Comparison of ENCODE assay signal across 37 cellular contexts in genomic region chr22:27805841-27806240, GRCh38.
"Had no signal": no experiment of that assay in that cellular context is flagged by ENCODE, and none has a peak within 500 bp of the region (broad histone marks: within the 10 kb centered on the region; RNA-seq: fewer than 3 reads in every experiment).

No MANE protein-coding gene starts in this region.

- H3K27ac ChIP-seq: adrenal gland, body of pancreas, breast epithelium, cardiac muscle cell, coronary artery, dorsolateral prefrontal cortex, esophagus muscularis mucosa, foreskin keratinocyte, WERI-Rb-1 had no signal

- H3K4me3 ChIP-seq: adrenal gland, body of pancreas, breast epithelium, cardiac muscle cell, coronary artery, dorsolateral prefrontal cortex, esophagus muscularis mucosa, gastroesophageal sphincter had no signal

- H3K9me3 ChIP-seq: adrenal gland, body of pancreas, breast epithelium, esophagus muscularis mucosa, gastroesophageal sphincter had no signal

- H3K9me3 Mint-ChIP-seq: activated B cell treated with CpG ODN at 0.5 μM for 24 hours; activated CD8-positive, alpha-beta T cell treated with anti-CD3 and anti-CD28 coated beads for 36 hours; activated naive CD4-positive, alpha-beta T cell treated with anti-CD3 and anti-CD28 coated beads for 36 hours; activated naive CD4-positive, alpha-beta T cell treated with anti-CD3 and anti-CD28 coated beads, Interleukin-2, amount 50 U/mL, for 24 hours; activated naive CD8-positive, alpha-beta T cell treated with anti-CD3 and anti-CD28 coated beads for 36 hours; activated naive CD8-positive, alpha-beta T cell treated with anti-CD3 and anti-CD28 coated beads, Interleukin-2, amount 50 U/mL, for 24 hours; activated T-helper 1 cell treated with anti-CD3 and anti-CD28 coated beads, Interleukin-12 subunit alpha, Interleukin-12 subunit beta, Interleukin-2, Interleukin-4 antibody, amounts not matched to agents 30 ng/mL and 10 ng/mL and 1 ng/mL, durations not matched to agents 14 hours and 24 hours and 36 hours; activated T-helper 2 cell treated with anti-CD3 and anti-CD28 coated beads, Interferon-gamma antibody, Interleukin-2, Interleukin-4, amounts not matched to agents 10 μg/mL and 5 μg/mL and 100 μg/mL, durations not matched to agents 14 hours and 24 hours and 36 hours; dendritic cell treated with granulocyte-macrophage colony-stimulating factor and Interleukin-4, amounts not matched to agents 40 ng/mL and 50 ng/mL, for 4 days; effector memory CD8-positive, alpha-beta T cell; T-helper 2 cell treated with Interferon-gamma antibody and Interleukin-4, amounts not matched to agents 5 μg/mL and 100 μg/mL, for 36 hours had no signal

- H3K27ac Mint-ChIP-seq: activated B cell treated with CpG ODN at 0.5 μM for 24 hours; activated CD8-positive, alpha-beta T cell treated with anti-CD3 and anti-CD28 coated beads for 36 hours; activated naive CD4-positive, alpha-beta T cell treated with anti-CD3 and anti-CD28 coated beads for 36 hours; activated naive CD4-positive, alpha-beta T cell treated with anti-CD3 and anti-CD28 coated beads, Interleukin-2, amount 50 U/mL, for 24 hours; activated naive CD8-positive, alpha-beta T cell treated with anti-CD3 and anti-CD28 coated beads for 36 hours; activated naive CD8-positive, alpha-beta T cell treated with anti-CD3 and anti-CD28 coated beads, Interleukin-2, amount 50 U/mL, for 24 hours; activated T-helper 1 cell treated with anti-CD3 and anti-CD28 coated beads, Interleukin-12 subunit alpha, Interleukin-12 subunit beta, Interleukin-2, Interleukin-4 antibody, amounts not matched to agents 30 ng/mL and 10 ng/mL and 1 ng/mL, durations not matched to agents 14 hours and 24 hours and 36 hours; activated T-helper 2 cell treated with anti-CD3 and anti-CD28 coated beads, Interferon-gamma antibody, Interleukin-2, Interleukin-4, amounts not matched to agents 10 μg/mL and 5 μg/mL and 100 μg/mL, durations not matched to agents 14 hours and 24 hours and 36 hours; dendritic cell treated with granulocyte-macrophage colony-stimulating factor and Interleukin-4, amounts not matched to agents 40 ng/mL and 50 ng/mL, for 4 days; effector memory CD8-positive, alpha-beta T cell; T-helper 17 cell; T-helper 2 cell treated with Interferon-gamma antibody and Interleukin-4, amounts not matched to agents 5 μg/mL and 100 μg/mL, for 36 hours had no signal

- H3K36me3 ChIP-seq: adrenal gland, breast epithelium, cardiac muscle cell, esophagus muscularis mucosa, gastroesophageal sphincter, WERI-Rb-1 had no signal

- H3K4me3 Mint-ChIP-seq: activated B cell treated with CpG ODN at 0.5 μM for 24 hours; activated CD8-positive, alpha-beta T cell treated with anti-CD3 and anti-CD28 coated beads for 36 hours; activated naive CD4-positive, alpha-beta T cell treated with anti-CD3 and anti-CD28 coated beads for 36 hours; activated naive CD4-positive, alpha-beta T cell treated with anti-CD3 and anti-CD28 coated beads, Interleukin-2, amount 50 U/mL, for 24 hours; activated naive CD8-positive, alpha-beta T cell treated with anti-CD3 and anti-CD28 coated beads for 36 hours; activated naive CD8-positive, alpha-beta T cell treated with anti-CD3 and anti-CD28 coated beads, Interleukin-2, amount 50 U/mL, for 24 hours; activated T-helper 1 cell treated with anti-CD3 and anti-CD28 coated beads, Interleukin-12 subunit alpha, Interleukin-12 subunit beta, Interleukin-2, Interleukin-4 antibody, amounts not matched to agents 30 ng/mL and 10 ng/mL and 1 ng/mL, durations not matched to agents 14 hours and 24 hours and 36 hours; dendritic cell treated with granulocyte-macrophage colony-stimulating factor and Interleukin-4, amounts not matched to agents 40 ng/mL and 50 ng/mL, for 4 days; effector memory CD8-positive, alpha-beta T cell; T-helper 2 cell treated with Interferon-gamma antibody and Interleukin-4, amounts not matched to agents 5 μg/mL and 100 μg/mL, for 36 hours had no signal

- ATAC-seq: activated CD4-positive, CD25-positive, alpha-beta regulatory T cell treated with anti-CD3 and anti-CD28 coated beads, Interleukin-2, amount 50 U/mL, for 24 hours; activated CD8-positive, alpha-beta T cell treated with anti-CD3 and anti-CD28 coated beads for 36 hours; activated naive CD8-positive, alpha-beta T cell treated with anti-CD3 and anti-CD28 coated beads, Interleukin-2, amount 50 U/mL, for 24 hours; body of pancreas; effector memory CD8-positive, alpha-beta T cell; foreskin keratinocyte; gastroesophageal sphincter; T-helper 17 cell had no signal

- H3K36me3 Mint-ChIP-seq: activated naive CD4-positive, alpha-beta T cell treated with anti-CD3 and anti-CD28 coated beads, Interleukin-2, amount 50 U/mL, for 24 hours; activated naive CD8-positive, alpha-beta T cell treated with anti-CD3 and anti-CD28 coated beads for 36 hours had no signal

- H3K27me3 ChIP-seq: body of pancreas, cardiac muscle cell, gastroesophageal sphincter had no signal

- DNase-seq: activated B cell treated with CpG ODN at 0.5 μM for 24 hours; activated CD4-positive, alpha-beta T cell treated with anti-CD3 and anti-CD28 coated beads for 48 hours; activated CD4-positive, alpha-beta T cell treated with anti-CD3 and anti-CD28 coated beads, Interleukin-2, amount 50 U/mL, for 1 hour; activated CD4-positive, alpha-beta T cell treated with anti-CD3 and anti-CD28 coated beads, Interleukin-2, amount 50 U/mL, for 48 hours; activated CD8-positive, alpha-beta memory T cell treated with anti-CD3 and anti-CD28 coated beads for 24 hours; activated CD8-positive, alpha-beta T cell treated with anti-CD3 and anti-CD28 coated beads for 36 hours; activated effector memory CD4-positive, alpha-beta T cell treated with anti-CD3 and anti-CD28 coated beads, Interleukin-2, amount 50 U/mL, for 16 hours; activated naive CD4-positive, alpha-beta T cell treated with anti-CD3 and anti-CD28 coated beads for 36 hours; activated naive CD8-positive, alpha-beta T cell treated with anti-CD3 and anti-CD28 coated beads for 36 hours; activated naive CD8-positive, alpha-beta T cell treated with anti-CD3 and anti-CD28 coated beads, Interleukin-2, amount 50 U/mL, for 24 hours; activated T-cell treated with anti-CD3 and anti-CD28 coated beads, Interleukin-2, amount 50 U/mL, for 48 hours; adrenal gland; amygdala; aorta; body of pancreas; central memory CD4-positive, alpha-beta T cell; cerebellar nuclear complex; dorsolateral prefrontal cortex; effector CD4-positive, alpha-beta T cell; effector memory CD8-positive, alpha-beta T cell; erythroblast; foreskin keratinocyte; T-helper 1 cell; T-helper 17 cell; T1000; WERI-Rb-1 had no signal
